In the genomic region with DNA sequence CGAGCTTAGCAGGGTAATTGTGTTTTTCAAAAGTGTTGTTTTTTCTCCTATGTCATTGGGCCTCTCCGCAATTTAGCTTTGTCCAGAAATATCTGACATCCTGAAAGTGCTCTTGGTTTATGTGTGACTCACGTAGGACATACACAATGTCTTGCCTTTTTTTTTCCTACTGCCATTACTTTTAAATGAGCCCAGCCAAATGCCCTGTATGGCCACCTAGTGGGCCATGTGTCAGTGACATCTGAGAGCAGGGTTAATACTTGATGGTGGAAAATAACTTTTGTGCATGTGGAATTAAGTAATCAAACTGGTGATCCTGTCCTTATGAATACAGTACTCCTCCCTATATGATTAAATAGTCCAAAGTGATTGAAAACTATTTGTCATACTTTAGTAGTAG, we compare ENCODE assay signal across 17 cellular contexts.
DNase-seq lines count a peak whose midpoint lies in the region; ATAC-seq and TF ChIP-seq lines count a peak whose summit lies in the region.
"Had no signal": no experiment of that assay in that cellular context is flagged by ENCODE, and none has a peak within 500 bp of the region (broad histone marks: within the 10 kb centered on the region; RNA-seq: fewer than 3 reads in every experiment).

No MANE protein-coding gene starts in this region.

- no peaks in the 10 kb centered on the region for H3K4me1 ChIP-seq in smooth muscle cell (ENCODE audit: low read depth)
- H3K4me1 ChIP-seq in right cardiac atrium (ENCODE audit: control insufficient read depth, insufficient read depth, low read length): no peaks in the 10 kb centered on the region

- no peak overlapping the region for H3K4me2 ChIP-seq in smooth muscle cell

- H3K9ac ChIP-seq in smooth muscle cell (ENCODE audit: low read depth): no peak overlapping the region

- peaks cover 14% of the 10 kb centered on the region for H3K4me1 Mint-ChIP-seq in chondrocyte (ENCODE audit: low read depth)
- no peaks in the 10 kb centered on the region for H3K4me1 Mint-ChIP-seq in stimulated activated memory B cell treated with anti-CD40 and anti-IgM and Interleukin-4, amounts not matched to agents 10 μg/mL and 1 μg/mL and 100 μg/mL, for 72 hours
- H3K4me1 Mint-ChIP-seq: memory B cell had no signal

- H3K79me2 ChIP-seq in smooth muscle cell (ENCODE audit: low read depth): no peaks in the 10 kb centered on the region

- TF ChIP-seq CTCF in chondrocyte (IDR thresholded peaks at IDR 0.05): peak; percentile 31
- TF ChIP-seq CTCF in smooth muscle cell (IDR thresholded peaks at IDR 0.05; ENCODE audit: borderline replicate concordance, insufficient read depth, poor library complexity, severe bottlenecking): peak; percentile 14

- H3K27me3 ChIP-seq in smooth muscle cell (ENCODE audit: low read depth) (no peaks in the 10 kb centered on the region), right cardiac atrium (ENCODE audit: control insufficient read depth, insufficient read depth) (no peaks in the 10 kb centered on the region)
- H3K27me3 ChIP-seq: tibial nerve had no signal

- no peak overlapping the region for H3K4me3 Mint-ChIP-seq in chondrocyte (ENCODE audit: unreplicated experiment)
- H3K4me3 Mint-ChIP-seq in stimulated activated memory B cell treated with anti-CD40 and anti-IgM and Interleukin-4, amounts not matched to agents 10 μg/mL and 1 μg/mL and 100 μg/mL, for 72 hours: no peak overlapping the region
- H3K4me3 Mint-ChIP-seq: memory B cell had no signal

- H3K9me3 ChIP-seq in smooth muscle cell (replicated peaks; ENCODE audit: low read depth): no peaks in the 10 kb centered on the region
- no peaks in the 10 kb centered on the region for H3K9me3 ChIP-seq in right cardiac atrium (ENCODE audit: control insufficient read depth, low read length)
- H3K9me3 ChIP-seq: tibial nerve had no signal

- H3K4me3 ChIP-seq in smooth muscle cell (no peak overlapping the region), right cardiac atrium (ENCODE audit: low read length) (no peak overlapping the region)
- H3K4me3 ChIP-seq: tibial nerve had no signal

- WGBS in smooth muscle cell (ENCODE audit: low lambda C conversion rate): 44% methylated on average over 3 of the region's 3 CpGs
- 50% methylated on average over 3 of the region's 3 CpGs for WGBS in right cardiac atrium

- H3F3A ChIP-seq in smooth muscle cell (ENCODE audit: low read depth): no peaks in the 10 kb centered on the region

- DNase-seq in NCI-H82 (lab: John Stamatoyannopoulos, UW) (peak; percentile 3), NCI-H82 treated with DMSO at 0.1 percent for 48 hours (lab: John Stamatoyannopoulos, UW; ENCODE audit: unreplicated experiment) (no peak), NCI-H69 (lab: John Stamatoyannopoulos, UW) (peak; percentile 27), chondrocyte (ENCODE audit: low spot score) (no peak), smooth muscle cell (lab: John Stamatoyannopoulos, UW; ENCODE audit: unreplicated experiment) (no peak), right cardiac atrium (no peak)
- DNase-seq: activated CD4-positive, alpha-beta T cell treated with anti-CD3 and anti-CD28 coated beads for 4 hours; EL; NCI-H1930; stimulated activated CD4-positive, alpha-beta T cell treated with anti-CD3 and anti-CD28 coated beads, Interleukin-15, amount 100 ng/mL, for 24 hours; T-helper 1 cell had no signal

- ATAC-seq in GM21367 (IDR thresholded peaks at IDR 0.05; ENCODE audit: unreplicated experiment): no peak
- no peak for ATAC-seq in right cardiac atrium
- ATAC-seq in stimulated activated memory B cell treated with anti-CD40 and anti-IgM and Interleukin-4, amounts not matched to agents 10 μg/mL and 1 μg/mL and 100 μg/mL, for 72 hours: no peak

- intact Hi-C loops in right cardiac atrium (cut with DNase I): no loop called here

- H3K36me3 ChIP-seq in smooth muscle cell (ENCODE audit: low read depth): no peaks in the 10 kb centered on the region
- H3K36me3 ChIP-seq: tibial nerve had no signal

- H2AFZ ChIP-seq in smooth muscle cell (ENCODE audit: low read depth): no peak overlapping the region

- H3K9me3 Mint-ChIP-seq in chondrocyte (ENCODE audit: low read depth): no peaks in the 10 kb centered on the region
- peaks cover 3% of the 10 kb centered on the region for H3K9me3 Mint-ChIP-seq in stimulated activated memory B cell treated with anti-CD40 and anti-IgM and Interleukin-4, amounts not matched to agents 10 μg/mL and 1 μg/mL and 100 μg/mL, for 72 hours
- H3K9me3 Mint-ChIP-seq: activated T-helper 2 cell treated with anti-CD3 and anti-CD28 coated beads, Interferon-gamma antibody, Interleukin-2, Interleukin-4, amounts not matched to agents 10 μg/mL and 5 μg/mL and 100 μg/mL, durations not matched to agents 14 hours and 24 hours and 36 hours had no signal

- H3K27ac Mint-ChIP-seq in chondrocyte (ENCODE audit: unreplicated experiment): no peak overlapping the region
- H3K27ac Mint-ChIP-seq in stimulated activated memory B cell treated with anti-CD40 and anti-IgM and Interleukin-4, amounts not matched to agents 10 μg/mL and 1 μg/mL and 100 μg/mL, for 72 hours: no peak overlapping the region
- H3K27ac Mint-ChIP-seq: activated T-helper 2 cell treated with anti-CD3 and anti-CD28 coated beads, Interferon-gamma antibody, Interleukin-2, Interleukin-4, amounts not matched to agents 10 μg/mL and 5 μg/mL and 100 μg/mL, durations not matched to agents 14 hours and 24 hours and 36 hours; memory B cell had no signal

- no peaks in the 10 kb centered on the region for H3K36me3 Mint-ChIP-seq in chondrocyte (ENCODE audit: low read depth)
- no peaks in the 10 kb centered on the region for H3K36me3 Mint-ChIP-seq in stimulated activated memory B cell treated with anti-CD40 and anti-IgM and Interleukin-4, amounts not matched to agents 10 μg/mL and 1 μg/mL and 100 μg/mL, for 72 hours
- H3K36me3 Mint-ChIP-seq: memory B cell had no signal

- H3K27me3 Mint-ChIP-seq in chondrocyte (ENCODE audit: low read depth): no peaks in the 10 kb centered on the region
- H3K27me3 Mint-ChIP-seq in stimulated activated memory B cell treated with anti-CD40 and anti-IgM and Interleukin-4, amounts not matched to agents 10 μg/mL and 1 μg/mL and 100 μg/mL, for 72 hours: no peaks in the 10 kb centered on the region
- H3K27me3 Mint-ChIP-seq: memory B cell had no signal

- H4K20me1 ChIP-seq in smooth muscle cell (ENCODE audit: low read depth): no peaks in the 10 kb centered on the region

- no peak overlapping the region for H3K27ac ChIP-seq in smooth muscle cell (ENCODE audit: low read depth)
- no peak overlapping the region for H3K27ac ChIP-seq in right cardiac atrium (ENCODE audit: low read length)
- H3K27ac ChIP-seq: epithelial cell of prostate, tibial nerve had no signal

Comparison
In these comparisons a context has a peak if more than half of its experiments do, and no peak if none do; other contexts are left out.
1. DNase-seq: peak in NCI-H82 (single experiment) and NCI-H69 (single experiment); none in NCI-H82 treated with DMSO at 0.1 percent for 48 hours (single experiment), chondrocyte (single experiment), smooth muscle cell (single experiment) and right cardiac atrium (0 of 3).